ENCODE assay signal across 19 cellular contexts in the genomic region with DNA sequence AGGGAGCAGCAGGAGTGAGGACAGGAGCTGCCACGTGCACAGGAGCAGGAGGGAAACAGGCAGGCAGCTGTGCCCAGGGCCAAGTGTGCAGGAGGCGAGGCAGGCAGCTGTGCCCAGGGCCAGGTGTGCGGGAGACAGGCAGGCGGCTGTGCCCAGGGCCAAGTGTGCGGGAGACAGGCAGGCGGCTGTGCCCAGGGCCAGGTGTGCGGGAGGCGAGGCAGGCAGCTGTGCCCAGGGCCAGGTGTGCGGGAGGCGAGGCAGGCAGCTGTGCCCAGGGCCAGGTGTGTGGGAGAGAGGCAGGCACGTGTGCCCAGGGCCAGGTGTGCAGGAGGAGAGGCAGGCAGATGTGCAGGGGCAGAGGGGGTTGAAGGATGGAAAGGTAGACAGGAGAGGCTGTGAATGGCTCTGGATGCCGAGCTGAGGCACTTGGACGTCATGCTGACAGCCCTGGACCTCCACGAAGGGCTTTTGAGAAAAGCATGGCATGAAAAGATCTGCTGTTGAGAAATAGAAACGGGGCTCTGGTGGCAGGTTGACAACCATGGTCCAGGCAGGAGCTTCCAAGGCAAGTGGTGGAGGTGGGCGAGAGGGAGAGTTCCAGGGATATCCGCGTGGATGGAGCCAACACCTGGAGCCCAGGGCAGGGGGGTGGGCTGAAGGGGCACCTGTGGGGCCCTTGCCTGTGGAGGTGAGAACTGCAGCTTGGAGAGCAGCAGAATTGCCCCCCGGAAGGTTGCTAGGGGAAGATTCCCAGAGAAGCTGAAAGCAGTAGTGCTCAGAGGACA. TPM values are rescaled to one million over a fixed set of nuclear protein-coding genes. Genes with fewer than 3 reads are reported as not detected.
DNase-seq lines count a peak whose midpoint lies in the region; ATAC-seq, FAIRE-seq and TF ChIP-seq lines count a peak whose summit lies in the region.
"Had no signal": no experiment of that assay in that cellular context is flagged by ENCODE, and none has a peak within 500 bp of the region (broad histone marks: within the 10 kb centered on the region; RNA-seq: fewer than 3 reads in every experiment).

No MANE protein-coding gene starts in this region.

- CTCF ChIA-PET in activated naive CD4-positive, alpha-beta T cell treated with anti-CD3 and anti-CD28 coated beads, Interleukin-2, amount 10 ng/mL, durations not matched to agents 7 days and 5 days (lab: Charles Lee), result no interaction called here
- CTCF ChIA-PET in H1 (lab: Charles Lee; ENCODE audit: partially characterized antibody), result interaction anchor here (0.6 to 2.5 kb wide), 6 partner anchors 8 to 140 kb away, joined by 3 to 9 read pairs (median 3); no protein-coding TSS in a partner anchor

- no peak overlapping the region for H3K18ac ChIP-seq in H1 (ENCODE audit: extremely low read depth, low read length)

- H2BK120ac ChIP-seq in H1 (replicated peaks; ENCODE audit: low read depth, low read length), result no peak overlapping the region

- H3K14ac ChIP-seq in H1 (ENCODE audit: insufficient read length), result no peak overlapping the region

- TF ChIP-seq EP300 in H1 (IDR thresholded peaks at IDR 0.05; ENCODE audit: borderline replicate concordance in 1 of 2, low read depth in 2 of 2, low read length in 2 of 2), result no peak

- H3K79me2 ChIP-seq in H1 (ENCODE audit: control insufficient read depth in 1 of 2, insufficient read depth in 2 of 2, low read length in 2 of 2), result no peaks in the 10 kb centered on the region

- no peak overlapping the region for H3K4me3 Mint-ChIP-seq in activated naive CD4-positive, alpha-beta T cell treated with anti-CD3 and anti-CD28 coated beads, Interleukin-2, amount 10 ng/mL, durations not matched to agents 7 days and 5 days
- no peak overlapping the region for H3K4me3 Mint-ChIP-seq in stimulated activated effector memory CD8-positive, alpha-beta T cell treated with anti-CD3 and anti-CD28 coated beads, Interleukin-12 subunit alpha, Interleukin-12 subunit beta, amount 100 ng/mL, for 72 hours
- H3K4me3 Mint-ChIP-seq: activated CD4-positive, alpha-beta T cell treated with anti-CD3 and anti-CD28 coated beads, Interleukin-2, amount 10 ng/mL, durations not matched to agents 7 days and 5 days; activated naive CD8-positive, alpha-beta T cell treated with anti-CD3 and anti-CD28 coated beads, Interleukin-2, amount 10 ng/mL, durations not matched to agents 7 days and 5 days; activated T-cell treated with anti-CD3 and anti-CD28 coated beads, Interleukin-2, amount 50 U/mL, for 4 hours; brain; CD4-positive, alpha-beta T cell; T-cell had no signal

- H3K4me2 ChIP-seq in H1 (ENCODE audit: insufficient read depth in 1 of 2, low read depth in 2 of 2, low read length in 2 of 2), result no peak overlapping the region

- no peak for TF ChIP-seq RAD21 in H1 (IDR thresholded peaks at IDR 0.05 in 1 of 2, conservative IDR thresholded peaks at IDR 0.05 in 1 of 2; ENCODE audit: low read depth in 2 of 2, low read length in 2 of 2)

- POLR2A ChIA-PET in H1 (lab: Charles Lee; ENCODE audit: partially characterized antibody), result interaction anchor here (1.2 kb wide), 1 partner anchor 16 kb away, joined by 4 read pairs; no protein-coding TSS in a partner anchor

- H2AFZ ChIP-seq in H1 (ENCODE audit: low read length), result no peak overlapping the region

- no peaks in the 10 kb centered on the region for H3K36me3 ChIP-seq in H1 (ENCODE audit: control insufficient read depth in 2 of 4, insufficient read depth in 4 of 4, low read length in 3 of 4)
- no peaks in the 10 kb centered on the region for H3K36me3 ChIP-seq in gastrocnemius medialis
- H3K36me3 ChIP-seq in prostate gland, result no peaks in the 10 kb centered on the region
- H3K36me3 ChIP-seq: tibial artery had no signal

- no peak overlapping the region for H4K5ac ChIP-seq in H1 (ENCODE audit: insufficient read length, low read depth, low read length)

- WGBS in H1 (ENCODE audit: extremely low coverage in 1 of 2, insufficient coverage in 1 of 2, insufficient read length in 1 of 2, insufficient replicate concordance in 2 of 2, low coverage in 1 of 2, low lambda C conversion rate in 2 of 2, missing lambda C conversion rate in 1 of 2), 2 experiments, result 88% methylated on average over 15 of the region's 19 CpGs; no CpG with 5 or more reads in 1 of the 2 experiments
- 84% methylated on average over 19 of the region's 19 CpGs for WGBS in prostate gland

- H3K4ac ChIP-seq in H1 (replicated peaks; ENCODE audit: insufficient read length, low read depth, low read length), result no peak overlapping the region

- 0 out of 2 replicates have a peak overlapping the region, but pooled peaks have one; percentile 16 for H2AK5ac ChIP-seq in H1 (ENCODE audit: low read depth, low read length)

- no peak for DNase-seq in activated naive CD4-positive, alpha-beta T cell treated with anti-CD3 and anti-CD28 coated beads, Interleukin-2, amount 50 U/mL, for 72 hours (ENCODE audit: low spot score in 2 of 2)
- DNase-seq in activated naive CD4-positive, alpha-beta T cell treated with anti-CD3 and anti-CD28 coated beads, Interleukin-2, amount 10 ng/mL, durations not matched to agents 7 days and 5 days, result no peak
- peak; percentile 70 for DNase-seq in NCI-H2171 treated with DMSO at 0.1 percent for 48 hours (lab: John Stamatoyannopoulos, UW)
- no peak for DNase-seq in H1 (ENCODE audit: low read depth in 1 of 2, low spot score in 2 of 2)
- DNase-seq in stimulated activated effector memory CD8-positive, alpha-beta T cell treated with anti-CD3 and anti-CD28 coated beads, Interleukin-12 subunit alpha, Interleukin-12 subunit beta, amount 100 ng/mL, for 72 hours (ENCODE audit: low spot score in 2 of 2), result no peak
- DNase-seq in gastrocnemius medialis, result no peak
- DNase-seq in inferior parietal cortex (ENCODE audit: extremely low spot score), result no peak
- no peak for DNase-seq in prostate gland (ENCODE audit: low spot score)
- DNase-seq: activated CD4-positive, alpha-beta T cell treated with anti-CD3 and anti-CD28 coated beads, Interleukin-2, amount 10 ng/mL, durations not matched to agents 7 days and 5 days; activated naive CD8-positive, alpha-beta T cell treated with anti-CD3 and anti-CD28 coated beads, Interleukin-2, amount 10 ng/mL, durations not matched to agents 7 days and 5 days; activated T-cell treated with anti-CD3 and anti-CD28 coated beads, Interleukin-2, amount 50 U/mL, for 4 hours; CD4-positive, alpha-beta T cell; NCI-H1930; NCI-H524; retina; SHP77 treated with DMSO at 0.1 percent for 48 hours; T-cell; tibial artery had no signal

- no peak overlapping the region for H2BK12ac ChIP-seq in H1 (ENCODE audit: low read depth, low read length)

- no peaks in the 10 kb centered on the region for H3K79me1 ChIP-seq in H1 (ENCODE audit: low read depth, low read length)

- no peaks in the 10 kb centered on the region for H3K27me3 Mint-ChIP-seq in activated naive CD4-positive, alpha-beta T cell treated with anti-CD3 and anti-CD28 coated beads, Interleukin-2, amount 10 ng/mL, durations not matched to agents 7 days and 5 days
- H3K27me3 Mint-ChIP-seq: activated CD4-positive, alpha-beta T cell treated with anti-CD3 and anti-CD28 coated beads, Interleukin-2, amount 10 ng/mL, durations not matched to agents 7 days and 5 days; activated naive CD8-positive, alpha-beta T cell treated with anti-CD3 and anti-CD28 coated beads, Interleukin-2, amount 10 ng/mL, durations not matched to agents 7 days and 5 days; brain; CD4-positive, alpha-beta T cell; T-cell had no signal

- no peak overlapping the region for H3K9ac ChIP-seq in H1 (replicated peaks in 1 of 4; ENCODE audit: extremely low read depth in 1 of 4, low read depth in 3 of 4, low read length in 3 of 4)

- no peak for ATAC-seq in activated naive CD4-positive, alpha-beta T cell treated with anti-CD3 and anti-CD28 coated beads, Interleukin-2, amount 50 U/mL, for 72 hours
- no peak for ATAC-seq in stimulated activated effector memory CD8-positive, alpha-beta T cell treated with anti-CD3 and anti-CD28 coated beads, Interleukin-12 subunit alpha, Interleukin-12 subunit beta, amount 100 ng/mL, for 72 hours
- ATAC-seq in gastrocnemius medialis, result no peak
- ATAC-seq: activated T-cell treated with anti-CD3 and anti-CD28 coated beads, Interleukin-2, amount 50 U/mL, for 4 hours; T-cell had no signal

- FAIRE-seq in H1 (lab: Jason Lieb, UNC), result no peak

- H3K4me3 ChIP-seq in H1 (ENCODE audit: extremely low read depth in 1 of 4, insufficient read depth in 2 of 4, low read depth in 3 of 4, low read length in 4 of 4), result no peak overlapping the region
- H3K4me3 ChIP-seq in gastrocnemius medialis, result no peak overlapping the region
- no peak overlapping the region for H3K4me3 ChIP-seq in prostate gland
- H3K4me3 ChIP-seq: tibial artery had no signal

- H3K9me3 ChIP-seq in H1 (ENCODE audit: insufficient read depth in 2 of 2, low read depth in 1 of 2, low read length in 1 of 2), result no peaks in the 10 kb centered on the region
- no peaks in the 10 kb centered on the region for H3K9me3 ChIP-seq in gastrocnemius medialis
- no peaks in the 10 kb centered on the region for H3K9me3 ChIP-seq in prostate gland
- H3K9me3 ChIP-seq: tibial artery had no signal

- peaks cover 12% of the 10 kb centered on the region for H3K4me1 Mint-ChIP-seq in activated naive CD4-positive, alpha-beta T cell treated with anti-CD3 and anti-CD28 coated beads, Interleukin-2, amount 10 ng/mL, durations not matched to agents 7 days and 5 days
- peaks cover 41% of the 10 kb centered on the region for H3K4me1 Mint-ChIP-seq in stimulated activated effector memory CD8-positive, alpha-beta T cell treated with anti-CD3 and anti-CD28 coated beads, Interleukin-12 subunit alpha, Interleukin-12 subunit beta, amount 100 ng/mL, for 72 hours

- H3K56ac ChIP-seq in H1 (replicated peaks; ENCODE audit: insufficient read length, low read depth, low read length), result no peak overlapping the region

- H3K27ac ChIP-seq in H1 (ENCODE audit: low read depth, low read length) (no peak overlapping the region), gastrocnemius medialis (no peak overlapping the region), prostate gland (no peak overlapping the region)
- H3K27ac ChIP-seq: tibial artery had no signal

- H3K23ac ChIP-seq in H1 (ENCODE audit: insufficient read length), result no peak overlapping the region

- peaks cover 4% of the 10 kb centered on the region; the same call in 1 of the 2 replicates for H3K23me2 ChIP-seq in H1 (ENCODE audit: low read depth, low read length)

- H3K27ac Mint-ChIP-seq in activated naive CD4-positive, alpha-beta T cell treated with anti-CD3 and anti-CD28 coated beads, Interleukin-2, amount 50 U/mL, for 72 hours, result peak overlapping the region; percentile 31 to 62
- H3K27ac Mint-ChIP-seq in activated naive CD4-positive, alpha-beta T cell treated with anti-CD3 and anti-CD28 coated beads, Interleukin-2, amount 10 ng/mL, durations not matched to agents 7 days and 5 days, result no peak overlapping the region
- peak overlapping the region; percentile 88 for H3K27ac Mint-ChIP-seq in stimulated activated effector memory CD8-positive, alpha-beta T cell treated with anti-CD3 and anti-CD28 coated beads, Interleukin-12 subunit alpha, Interleukin-12 subunit beta, amount 100 ng/mL, for 72 hours
- H3K27ac Mint-ChIP-seq: activated CD4-positive, alpha-beta T cell treated with anti-CD3 and anti-CD28 coated beads, Interleukin-2, amount 10 ng/mL, durations not matched to agents 7 days and 5 days; activated naive CD8-positive, alpha-beta T cell treated with anti-CD3 and anti-CD28 coated beads, Interleukin-2, amount 10 ng/mL, durations not matched to agents 7 days and 5 days; CD4-positive, alpha-beta T cell; T-cell had no signal

- in situ Hi-C loops in gastrocnemius medialis (cut with MboI; ENCODE audit: low sequenced_read_pairs in 4 of 4), result no loop called here

- no peak overlapping the region for H4K91ac ChIP-seq in H1 (replicated peaks; ENCODE audit: insufficient read length, low read length)

- no peak overlapping the region for H2BK15ac ChIP-seq in H1 (ENCODE audit: low read length)

- H3K4me1 ChIP-seq in H1 (replicated peaks in 1 of 4; ENCODE audit: control insufficient read depth in 3 of 4, insufficient read depth in 4 of 4, low read length in 3 of 4) (no peaks in the 10 kb centered on the region), gastrocnemius medialis (peaks cover 8 to 21% of the 10 kb centered on the region in 2 donors), prostate gland (replicated peaks) (no peaks in the 10 kb centered on the region)
- H3K4me1 ChIP-seq: tibial artery had no signal

- TF ChIP-seq POLR2A in H1 (IDR thresholded peaks at IDR 0.05; ENCODE audit: control extremely low read depth in 1 of 2, low read depth in 2 of 2, low read length in 2 of 2) (no peak), gastrocnemius medialis (IDR thresholded peaks at IDR 0.05) (no peak), prostate gland (IDR thresholded peaks at IDR 0.05) (no peak)

- no peaks in the 10 kb centered on the region for H3K9me3 Mint-ChIP-seq in activated naive CD4-positive, alpha-beta T cell treated with anti-CD3 and anti-CD28 coated beads, Interleukin-2, amount 50 U/mL, for 72 hours
- H3K9me3 Mint-ChIP-seq in activated naive CD4-positive, alpha-beta T cell treated with anti-CD3 and anti-CD28 coated beads, Interleukin-2, amount 10 ng/mL, durations not matched to agents 7 days and 5 days, result no peaks in the 10 kb centered on the region
- H3K9me3 Mint-ChIP-seq in stimulated activated effector memory CD8-positive, alpha-beta T cell treated with anti-CD3 and anti-CD28 coated beads, Interleukin-12 subunit alpha, Interleukin-12 subunit beta, amount 100 ng/mL, for 72 hours, result no peaks in the 10 kb centered on the region
- H3K9me3 Mint-ChIP-seq: activated CD4-positive, alpha-beta T cell treated with anti-CD3 and anti-CD28 coated beads, Interleukin-2, amount 10 ng/mL, durations not matched to agents 7 days and 5 days; activated naive CD8-positive, alpha-beta T cell treated with anti-CD3 and anti-CD28 coated beads, Interleukin-2, amount 10 ng/mL, durations not matched to agents 7 days and 5 days; activated T-cell treated with anti-CD3 and anti-CD28 coated beads, Interleukin-2, amount 50 U/mL, for 4 hours; brain; CD4-positive, alpha-beta T cell; T-cell had no signal

- no peak overlapping the region for H4K8ac ChIP-seq in H1 (ENCODE audit: extremely low read depth, insufficient read depth, low read length)

- H2BK5ac ChIP-seq in H1 (ENCODE audit: low read depth, low read length), result no peak overlapping the region

- peaks cover 0 to 7% of the 10 kb centered on the region in 2 donors for H3K36me3 Mint-ChIP-seq in activated naive CD4-positive, alpha-beta T cell treated with anti-CD3 and anti-CD28 coated beads, Interleukin-2, amount 50 U/mL, for 72 hours
- H3K36me3 Mint-ChIP-seq in activated naive CD4-positive, alpha-beta T cell treated with anti-CD3 and anti-CD28 coated beads, Interleukin-2, amount 10 ng/mL, durations not matched to agents 7 days and 5 days, result peaks cover 10% of the 10 kb centered on the region
- peaks cover 19% of the 10 kb centered on the region for H3K36me3 Mint-ChIP-seq in stimulated activated effector memory CD8-positive, alpha-beta T cell treated with anti-CD3 and anti-CD28 coated beads, Interleukin-12 subunit alpha, Interleukin-12 subunit beta, amount 100 ng/mL, for 72 hours
- H3K36me3 Mint-ChIP-seq: brain had no signal

- TF ChIP-seq CTCF in H1 (IDR thresholded peaks at IDR 0.05; ENCODE audit: control extremely low read depth in 1 of 3, insufficient read depth in 1 of 3, low read depth in 1 of 3, low read length in 3 of 3) (no peak), gastrocnemius medialis (IDR thresholded peaks at IDR 0.05 in 4 of 5, conservative IDR thresholded peaks at IDR 0.05 in 1 of 5) (no peak), prostate gland (IDR thresholded peaks at IDR 0.05) (no peak)

- no peak overlapping the region for H2BK20ac ChIP-seq in H1 (ENCODE audit: low read length)

- H4K20me1 ChIP-seq in H1 (replicated peaks in 1 of 2; ENCODE audit: control insufficient read depth in 1 of 2, insufficient read depth in 2 of 2, low read length in 2 of 2), result peaks cover 0 to 5% of the 10 kb centered on the region in 2 experiments

- intact Hi-C loops in gastrocnemius medialis (cut with DNase I; ENCODE audit: low total_unique reads), result no loop called here
- intact Hi-C loops in prostate gland (cut with DNase I), result no loop called here

- no peaks in the 10 kb centered on the region for H3K27me3 ChIP-seq in H1 (replicated peaks in 1 of 4; ENCODE audit: control insufficient read depth in 3 of 4, extremely low read depth in 1 of 4, insufficient read depth in 3 of 4, low read length in 3 of 4)
- peaks cover 0 to 4% (median 0%) of the 10 kb centered on the region in 3 donors for H3K27me3 ChIP-seq in gastrocnemius medialis
- H3K27me3 ChIP-seq in prostate gland (replicated peaks; ENCODE audit: insufficient read depth), result no peaks in the 10 kb centered on the region

RNA-seq across cellular contexts. Expression of gene NPHP4, which starts 19.1 kb away (rescaled TPM):
- 10 to 100 TPM in 1 of 2 donors, 1 to 10 TPM in 1; 10.0 to 22.5 TPM for total RNA-seq in activated naive CD4-positive, alpha-beta T cell treated with anti-CD3 and anti-CD28 coated beads, Interleukin-2, amount 50 U/mL, for 72 hours
- total RNA-seq in H1 (2021; fragmentation: NEBNext Ultra II Directional; extraction: Animal tissue kit (Norgen Biotek cat#: 25700)), result 13.6 and 14.0 TPM in 2 replicates
- polyA plus RNA-seq in H1 (2011; rRNA removed), result 5.8 and 10.3 TPM in 2 replicates
- 7.2 TPM for polyA plus RNA-seq in H1 (2011; cell fraction: cytosol; rRNA removed)
- 37.6 TPM for polyA plus RNA-seq in H1 (2011; cell fraction: nucleus; rRNA removed)
- polyA plus RNA-seq in H1 (2012, experiment 1 of 2), result 8.5 to 11.5 TPM (median 11.0 TPM) in 4 replicates
- polyA plus RNA-seq in H1 (2012, experiment 2 of 2), result 5.8 TPM
- 4.3 TPM for polyA plus RNA-seq in H1 (2013, experiment 1 of 2)
- 3.9 TPM for polyA plus RNA-seq in H1 (2013, experiment 2 of 2)
- polyA minus RNA-seq in H1 (2011; rRNA and poly(A)+ RNA removed), result 8.3 and 8.4 TPM in 2 replicates
- polyA minus RNA-seq in H1 (2011; cell fraction: cytosol; rRNA and poly(A)+ RNA removed), result 8.1 TPM
- 17.8 TPM for polyA minus RNA-seq in H1 (2011; cell fraction: nucleus; rRNA and poly(A)+ RNA removed)
- 10 to 100 TPM in 1 of 4 donors, 1 to 10 TPM in 3; 1.1 to 10.4 (median 1.8) TPM for total RNA-seq in gastrocnemius medialis
- total RNA-seq in prostate gland, result 10 to 100 TPM; 11.4 to 32.2 TPM

RNA-seq across cellular contexts. Expression of gene KCNAB2, which starts 34.3 kb away (rescaled TPM):
- total RNA-seq in activated naive CD4-positive, alpha-beta T cell treated with anti-CD3 and anti-CD28 coated beads, Interleukin-2, amount 50 U/mL, for 72 hours, result 100 to 1,000 TPM; 214 to 334 TPM
- 7.0 and 7.1 TPM in 2 replicates for total RNA-seq in H1 (2021; fragmentation: NEBNext Ultra II Directional; extraction: Animal tissue kit (Norgen Biotek cat#: 25700))
- 4.5 and 6.2 TPM in 2 replicates for polyA plus RNA-seq in H1 (2011; rRNA removed)
- 5.9 TPM for polyA plus RNA-seq in H1 (2011; cell fraction: cytosol; rRNA removed)
- polyA plus RNA-seq in H1 (2011; cell fraction: nucleus; rRNA removed), result 19.4 TPM
- polyA plus RNA-seq in H1 (2012, experiment 1 of 2), result 7.0 to 8.9 TPM (median 7.3 TPM) in 4 replicates
- 5.2 TPM for polyA plus RNA-seq in H1 (2012, experiment 2 of 2)
- 2.9 TPM for polyA plus RNA-seq in H1 (2013, experiment 1 of 2)
- 2.9 TPM for polyA plus RNA-seq in H1 (2013, experiment 2 of 2)
- polyA minus RNA-seq in H1 (2011; rRNA and poly(A)+ RNA removed), result 3.6 and 4.9 TPM in 2 replicates
- 5.2 TPM for polyA minus RNA-seq in H1 (2011; cell fraction: cytosol; rRNA and poly(A)+ RNA removed)
- 6.5 TPM for polyA minus RNA-seq in H1 (2011; cell fraction: nucleus; rRNA and poly(A)+ RNA removed)
- total RNA-seq in gastrocnemius medialis, result 1 to 10 TPM; 2.8 to 7.8 (median 4.5) TPM
- 1 to 10 TPM; 2.0 to 5.5 TPM for total RNA-seq in prostate gland

Comparison
In these comparisons a context has a peak if more than half of its experiments do, and no peak if none do; other contexts are left out.
1. RNA of gene KCNAB2, which starts 34.3 kb away (total RNA-seq): 214 to 334 TPM in activated naive CD4-positive, alpha-beta T cell treated with anti-CD3 and anti-CD28 coated beads, Interleukin-2, amount 50 U/mL, for 72 hours; 7.0 to 7.1 TPM in H1, 2.8 to 7.8 TPM in gastrocnemius medialis and 2.0 to 5.5 TPM in prostate gland; every median in the first group is over 10 times any median in the second.